In the genomic region with DNA sequence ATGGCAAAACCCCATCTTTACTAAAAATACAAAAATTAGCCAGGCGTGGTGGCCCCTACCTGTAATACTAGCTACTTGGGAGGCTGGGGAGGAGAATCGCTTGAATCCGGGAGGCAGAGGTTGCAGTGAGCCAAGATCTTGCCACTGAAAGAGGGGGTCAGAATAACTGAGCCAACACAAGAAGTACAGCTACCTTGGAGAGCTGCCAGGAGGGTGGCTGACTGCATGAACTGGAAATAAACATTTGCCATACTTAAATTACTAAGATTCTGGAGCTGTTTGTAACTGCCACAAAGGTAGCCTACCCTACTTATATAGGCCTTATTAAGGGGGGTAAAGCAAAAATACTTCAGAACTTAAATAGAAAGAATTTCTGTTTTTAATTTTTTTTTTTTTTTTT, we compare ENCODE assay signal across 19 cellular contexts. TPM values are rescaled to one million over a fixed set of nuclear protein-coding genes. Genes with fewer than 3 reads are reported as not detected.
DNase-seq lines count a peak whose midpoint lies in the region; ATAC-seq lines count a peak whose summit lies in the region.
"Had no signal": no experiment of that assay in that cellular context is flagged by ENCODE, and none has a peak within 500 bp of the region (broad histone marks: within the 10 kb centered on the region; RNA-seq: fewer than 3 reads in every experiment).

No MANE protein-coding gene starts in this region.

- no peaks in the 10 kb centered on the region for H3K79me1 ChIP-seq in mesendoderm (ENCODE audit: low read length)

- H3K4me1 ChIP-seq in mesendoderm (ENCODE audit: control insufficient read depth, low read depth, low read length), result peaks cover 7% of the 10 kb centered on the region
- H3K4me1 ChIP-seq: sigmoid colon, tibial nerve had no signal

- no peaks in the 10 kb centered on the region for H3K27me3 ChIP-seq in mesendoderm (ENCODE audit: insufficient read depth, low read length, poor library complexity)
- H3K27me3 ChIP-seq: neural progenitor cell, sigmoid colon, tibial nerve had no signal

- no peak overlapping the region for H3K4me3 ChIP-seq in mesendoderm (ENCODE audit: low read length)
- H3K4me3 ChIP-seq: neural progenitor cell, sigmoid colon, tibial nerve had no signal

- H3K36me3 ChIP-seq in mesendoderm (ENCODE audit: control insufficient read depth, insufficient read depth, low read length), result no peaks in the 10 kb centered on the region
- H3K36me3 ChIP-seq: neural progenitor cell, sigmoid colon, tibial nerve had no signal

- no peak overlapping the region for H3K27ac ChIP-seq in mesendoderm (ENCODE audit: low read depth, low read length)
- H3K27ac ChIP-seq: C4-2B, neural progenitor cell, sigmoid colon, tibial nerve had no signal

- no peak overlapping the region for H3K4me2 ChIP-seq in mesendoderm (ENCODE audit: low read length)
- H3K4me2 ChIP-seq: neural progenitor cell had no signal

- H3K18ac ChIP-seq in mesendoderm (ENCODE audit: low read length), result no peak overlapping the region

- H2AK5ac ChIP-seq in mesendoderm (ENCODE audit: low read length), result no peak overlapping the region

- H2BK15ac ChIP-seq in mesendoderm (replicated peaks; ENCODE audit: low read depth), result no peak overlapping the region

- no peak overlapping the region for H3K9ac ChIP-seq in mesendoderm (ENCODE audit: low read length)
- H3K9ac ChIP-seq: neural progenitor cell had no signal

- WGBS in mesendoderm (ENCODE audit: extremely low coverage, insufficient coverage, low lambda C conversion rate), result no CpG with 5 or more reads among the region's 3 CpGs

- H2BK5ac ChIP-seq in mesendoderm (ENCODE audit: low read length), result no peak overlapping the region

- H3K23ac ChIP-seq in mesendoderm (ENCODE audit: low read length), result no peak overlapping the region

- no peak overlapping the region for H2BK120ac ChIP-seq in mesendoderm (ENCODE audit: low read depth, low read length)

- ATAC-seq in HG03432 (IDR thresholded peaks at IDR 0.05; ENCODE audit: unreplicated experiment) (no peak), GM21619 (IDR thresholded peaks at IDR 0.05; ENCODE audit: unreplicated experiment) (no peak)
- ATAC-seq: effector memory CD8-positive, alpha-beta T cell had no signal

- no peak overlapping the region for H3K4ac ChIP-seq in mesendoderm (ENCODE audit: low read depth, low read length)

- H4K5ac ChIP-seq in mesendoderm (ENCODE audit: low read length), result no peak overlapping the region

- H3K79me2 ChIP-seq in mesendoderm (ENCODE audit: control insufficient read depth, insufficient read depth, low read length), result no peaks in the 10 kb centered on the region

- H4K8ac ChIP-seq in mesendoderm (ENCODE audit: low read depth, low read length), result no peak overlapping the region

- DNase-seq in NCI-H1105 treated with DMSO at 0.1 percent for 48 hours (lab: John Stamatoyannopoulos, UW) (peak; percentile 47), NCI-H1105 (lab: John Stamatoyannopoulos, UW) (no peak), NCI-H69 (lab: John Stamatoyannopoulos, UW) (peak; percentile 1), dermis blood vessel endothelial cell (peak; percentile 70), mesendoderm (peak; percentile 14), AG08395 (ENCODE audit: low spot score) (no peak)
- DNase-seq: activated CD4-positive, alpha-beta T cell treated with anti-CD3 and anti-CD28 coated beads for 4 hours; activated naive CD4-positive, alpha-beta T cell treated with anti-CD3 and anti-CD28 coated beads, Interleukin-2, amount 10 ng/mL, durations not matched to agents 7 days and 5 days; caudate nucleus; effector memory CD8-positive, alpha-beta T cell; H7; SHP77; sigmoid colon; T1000 had no signal

- no peak overlapping the region for H3K56ac ChIP-seq in mesendoderm (ENCODE audit: low read length)

RNA-seq across cellular contexts. Expression of gene PIK3CB, which starts 15.4 kb away (rescaled TPM):
- 16.7 and 33.4 TPM in 2 replicates for total RNA-seq in dermis blood vessel endothelial cell
- polyA plus RNA-seq in mesendoderm (2013, experiment 1 of 2), result 38.5 TPM
- 37.2 TPM for polyA plus RNA-seq in mesendoderm (2013, experiment 2 of 2)

Comparison
In these comparisons a context has a peak if more than half of its experiments do, and no peak if none do; other contexts are left out.
1. DNase-seq: peak in NCI-H1105 treated with DMSO at 0.1 percent for 48 hours (single experiment), NCI-H69 (single experiment), dermis blood vessel endothelial cell (single experiment) and mesendoderm (single experiment); none in NCI-H1105 (single experiment) and AG08395 (single experiment).